In genomic region chr10:11881477-11882417, GRCh38 we compare ENCODE assay signal across 1 cellular context.
TF ChIP-seq lines count a peak whose summit lies in the region.

No MANE protein-coding gene starts in this region.

TF ChIP-seq in HepG2, 621 proteins besides CTCF, POLR2A, EP300 and RAD21 (continued from another document and continues in another):
- TF ChIP-seq MTERF4 (CRISPR knock-in tag; IDR thresholded peaks at IDR 0.05) = no peak
- no peak for TF ChIP-seq HNF1A (IDR thresholded peaks at IDR 0.05; ENCODE audit: low read depth)
- peak; percentile 41; the same call in 1 of the 2 replicates for TF ChIP-seq HNF1A (CRISPR knock-in tag; IDR thresholded peaks at IDR 0.05; ENCODE audit: borderline replicate concordance)
- TF ChIP-seq EED (CRISPR knock-in tag; IDR thresholded peaks at IDR 0.05) = no peak
- TF ChIP-seq FOXA3 (CRISPR knock-in tag; IDR thresholded peaks at IDR 0.05) = peak; percentile 47
- no peak for TF ChIP-seq POGK (CRISPR knock-in tag; conservative IDR thresholded peaks at IDR 0.05)
- no peak for TF ChIP-seq ZNF549 (CRISPR knock-in tag; IDR thresholded peaks at IDR 0.05)
- TF ChIP-seq PAF1 (CRISPR knock-in tag; IDR thresholded peaks at IDR 0.05) = no peak
- no peak for TF ChIP-seq ZNF510 (CRISPR knock-in tag; IDR thresholded peaks at IDR 0.05; ENCODE audit: low read depth)
- no peak for TF ChIP-seq ZNF850 (CRISPR knock-in tag; conservative IDR thresholded peaks at IDR 0.05)
- no peak for TF ChIP-seq GTF3A (CRISPR knock-in tag; conservative IDR thresholded peaks at IDR 0.05)
- peak; percentile 87 for TF ChIP-seq DMAP1 (CRISPR knock-in tag; IDR thresholded peaks at IDR 0.05)
- TF ChIP-seq ZNF691 (CRISPR knock-in tag; IDR thresholded peaks at IDR 0.05; ENCODE audit: borderline replicate concordance, low read depth) = no peak
- TF ChIP-seq THAP7 (CRISPR knock-in tag; IDR thresholded peaks at IDR 0.05) = no peak
- TF ChIP-seq ZNF570 (CRISPR knock-in tag; IDR thresholded peaks at IDR 0.05; ENCODE audit: borderline replicate concordance) = no peak
- TF ChIP-seq SETDB1 (CRISPR knock-in tag; IDR thresholded peaks at IDR 0.05; ENCODE audit: borderline replicate concordance) = no peak
- TF ChIP-seq PCBP2 (optimal IDR thresholded peaks at IDR 0.05; ENCODE audit: low read depth, low read length, poor library complexity, severe bottlenecking) = no peak
- no peak for TF ChIP-seq TRIM22 (IDR thresholded peaks at IDR 0.05)
- TF ChIP-seq ZNF317 (CRISPR knock-in tag; IDR thresholded peaks at IDR 0.05) = no peak
- no peak for TF ChIP-seq CEBPZ (IDR thresholded peaks at IDR 0.05; ENCODE audit: low read length)
- TF ChIP-seq PTBP1 (IDR thresholded peaks at IDR 0.05; ENCODE audit: low read depth, low read length, poor library complexity, severe bottlenecking) = no peak
- TF ChIP-seq MTA1 (CRISPR knock-in tag; IDR thresholded peaks at IDR 0.05; ENCODE audit: borderline replicate concordance) = peak; percentile 74; the same call in 1 of the 2 replicates
- TF ChIP-seq MATR3 (CRISPR knock-in tag; IDR thresholded peaks at IDR 0.05) = no peak
- TF ChIP-seq ZKSCAN1 (IDR thresholded peaks at IDR 0.05; ENCODE audit: low read length) = no peak
- TF ChIP-seq ZFAT (CRISPR knock-in tag; conservative IDR thresholded peaks at IDR 0.05) = no peak
- no peak for TF ChIP-seq ZNF841 (CRISPR knock-in tag; IDR thresholded peaks at IDR 0.05; ENCODE audit: borderline replicate concordance)
- TF ChIP-seq MEF2D (CRISPR knock-in tag; IDR thresholded peaks at IDR 0.05) = 0 out of 2 replicates have a peak, but pooled peaks have one; percentile 18
- TF ChIP-seq BRD4 (CRISPR knock-in tag; IDR thresholded peaks at IDR 0.05) = no peak
- no peak for TF ChIP-seq PITX1 (CRISPR knock-in tag; IDR thresholded peaks at IDR 0.05)
- TF ChIP-seq ZNF101 (CRISPR knock-in tag; IDR thresholded peaks at IDR 0.05; ENCODE audit: borderline replicate concordance, low read depth) = no peak
- TF ChIP-seq HNRNPK (IDR thresholded peaks at IDR 0.05; ENCODE audit: low read depth, low read length, poor library complexity, severe bottlenecking) = no peak
- TF ChIP-seq NCOA5 (CRISPR knock-in tag; IDR thresholded peaks at IDR 0.05) = no peak
- no peak for TF ChIP-seq MAFG (CRISPR knock-in tag; IDR thresholded peaks at IDR 0.05)
- TF ChIP-seq ZNF275 (CRISPR knock-in tag; IDR thresholded peaks at IDR 0.05; ENCODE audit: borderline replicate concordance) = no peak
- no peak for TF ChIP-seq MTF2 (CRISPR knock-in tag; IDR thresholded peaks at IDR 0.05; ENCODE audit: borderline replicate concordance)
- TF ChIP-seq ZNF331 (CRISPR knock-in tag; IDR thresholded peaks at IDR 0.05) = peak; percentile 59; the same call in 1 of the 2 replicates
- no peak for TF ChIP-seq SATB2 (CRISPR knock-in tag; IDR thresholded peaks at IDR 0.05)
- TF ChIP-seq ZNF749 (CRISPR knock-in tag; IDR thresholded peaks at IDR 0.05; ENCODE audit: borderline replicate concordance) = no peak
- peak; percentile 70 for TF ChIP-seq ZNF574 (CRISPR knock-in tag; IDR thresholded peaks at IDR 0.05)
- peak; percentile 70; the same call in 1 of the 2 replicates for TF ChIP-seq RCOR2 (CRISPR knock-in tag; IDR thresholded peaks at IDR 0.05)
- no peak for TF ChIP-seq NFE2L1 (CRISPR knock-in tag; IDR thresholded peaks at IDR 0.05; ENCODE audit: borderline replicate concordance)
- no peak for TF ChIP-seq PHB2 (IDR thresholded peaks at IDR 0.05; ENCODE audit: partially characterized antibody)
- TF ChIP-seq BCL6 (CRISPR knock-in tag; IDR thresholded peaks at IDR 0.05) = peak; percentile 57
- TF ChIP-seq FIP1L1 (IDR thresholded peaks at IDR 0.05; ENCODE audit: borderline replicate concordance, insufficient read depth, low read depth, low read length) = no peak
- no peak for TF ChIP-seq ZNF550 (CRISPR knock-in tag; IDR thresholded peaks at IDR 0.05; ENCODE audit: borderline replicate concordance)
- no peak for TF ChIP-seq ZNF354B (CRISPR knock-in tag; IDR thresholded peaks at IDR 0.05)
- no peak for TF ChIP-seq ZNF597 (CRISPR knock-in tag; IDR thresholded peaks at IDR 0.05)
- TF ChIP-seq TEAD3 (CRISPR knock-in tag; optimal IDR thresholded peaks at IDR 0.05; ENCODE audit: borderline replicate concordance) = peak; percentile 80
- no peak for TF ChIP-seq NFIC (IDR thresholded peaks at IDR 0.05; ENCODE audit: low read length)
- no peak for TF ChIP-seq ZSCAN20 (CRISPR knock-in tag; IDR thresholded peaks at IDR 0.05; ENCODE audit: borderline replicate concordance)
- TF ChIP-seq TP53 (CRISPR knock-in tag; conservative IDR thresholded peaks at IDR 0.05) = no peak
